ENCODE assay signal across 8 cellular contexts in genomic region chr2:121162893-121163292, GRCh38.
"Had no signal": no experiment of that assay in that cellular context is flagged by ENCODE, and none has a peak within 500 bp of the region (broad histone marks: within the 10 kb centered on the region; RNA-seq: fewer than 3 reads in every experiment).

No MANE protein-coding gene starts in this region.

- H3K27ac Mint-ChIP-seq: IgD-negative memory B cell had no signal

- H3K9ac ChIP-seq: KMS-11 had no signal

- ATAC-seq: HepG2 had no signal

- H3K4me1 Mint-ChIP-seq: IgD-negative memory B cell had no signal

- FAIRE-seq: HepG2, HTR-8/SVneo had no signal

- H3K27ac ChIP-seq: HL-60, KMS-11 had no signal

- DNase-seq: IMR-90, KBM-7, KG1 had no signal

- H3K4me2 ChIP-seq: KMS-11 had no signal

- H3K27me3 Mint-ChIP-seq: IgD-negative memory B cell had no signal

- H3K4me3 Mint-ChIP-seq: IgD-negative memory B cell had no signal
